8 cellular contexts compared by ENCODE assay signal in the genomic region with DNA sequence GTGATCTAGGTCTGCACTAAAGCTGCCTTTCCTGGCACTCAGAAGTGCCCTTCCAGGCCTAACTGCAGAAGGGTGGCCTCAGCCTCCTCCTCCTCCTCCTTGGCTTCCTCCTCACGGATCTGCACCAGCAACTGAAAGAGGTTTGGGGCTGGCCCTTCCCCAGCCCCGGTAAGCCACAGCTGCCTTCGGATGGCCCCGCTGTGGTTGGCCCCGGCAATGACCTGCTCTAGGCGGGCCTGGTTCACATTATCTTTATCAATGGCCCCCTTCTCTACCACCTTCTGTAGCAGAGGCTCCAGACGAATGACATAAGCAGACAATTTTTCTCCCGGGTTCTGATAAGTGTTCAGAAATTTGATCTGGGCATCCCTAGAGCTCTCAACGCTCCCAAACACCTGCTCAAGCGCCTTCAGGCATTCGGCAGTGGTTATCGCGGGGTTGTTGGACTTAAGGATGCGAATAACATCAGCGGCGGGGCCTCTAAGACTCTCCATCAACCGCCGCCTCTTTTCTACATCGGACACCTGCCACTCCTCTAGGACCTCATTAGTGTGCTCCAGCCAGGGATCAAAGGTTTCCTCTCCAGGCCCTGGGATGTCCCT. TPM values are rescaled to one million over a fixed set of nuclear protein-coding genes. Genes with fewer than 3 reads are reported as not detected.
DNase-seq lines count a peak whose midpoint lies in the region; ATAC-seq and TF ChIP-seq lines count a peak whose summit lies in the region.

No MANE protein-coding gene starts in this region.

- no peaks in the 10 kb centered on the region for H3K9me3 ChIP-seq in gastrocnemius medialis

- H3K27me3 ChIP-seq in ACC112 (ENCODE audit: insufficient read depth, low read length) (no peaks in the 10 kb centered on the region), gastrocnemius medialis (no peaks in the 10 kb centered on the region)

- intact Hi-C loops in left ventricle myocardium superior (cut with micrococcal nuclease) (no loop called here), gastrocnemius medialis (cut with DNase I; ENCODE audit: low total_unique reads) (loop anchor here (2.0 kb wide), 1 partner anchor 68 kb away; the partner anchor contains the start of gene DNAL1), left colon (cut with DNase I, micrococcal nuclease) (no loop called here)

- DNase-seq in GM13976 (ENCODE audit: low spot score) = peak; percentile 69
- DNase-seq in NCI-H345 (lab: John Stamatoyannopoulos, UW) = peak; percentile 48
- no peak for DNase-seq in left ventricle myocardium superior
- no peak for DNase-seq in gastrocnemius medialis
- DNase-seq in left colon = no peak
- no peak for DNase-seq in 8988T

- peak; percentile 78 for ATAC-seq in activated T-helper 17 cell treated with anti-CD3 and anti-CD28 coated beads, Interleukin-2, amount 50 U/mL, for 72 hours (replicated peaks)
- peak; percentile 9 for ATAC-seq in left ventricle myocardium superior
- ATAC-seq in gastrocnemius medialis = no peak
- no peak for ATAC-seq in left colon

- peaks cover 48% of the 10 kb centered on the region for H3K36me3 Mint-ChIP-seq in activated T-helper 17 cell treated with anti-CD3 and anti-CD28 coated beads, Interleukin-2, amount 50 U/mL, for 72 hours (ENCODE audit: low read depth)

- H3K27ac Mint-ChIP-seq in activated T-helper 17 cell treated with anti-CD3 and anti-CD28 coated beads, Interleukin-2, amount 50 U/mL, for 72 hours = peak overlapping the region; percentile 95

- peak overlapping the region; percentile 98 for H3K4me3 Mint-ChIP-seq in activated T-helper 17 cell treated with anti-CD3 and anti-CD28 coated beads, Interleukin-2, amount 50 U/mL, for 72 hours

- TF ChIP-seq CTCF in GM13976 (IDR thresholded peaks at IDR 0.05; ENCODE audit: borderline replicate concordance, control extremely low read depth, extremely low read depth, insufficient read depth, missing control alignments) = no peak
- TF ChIP-seq CTCF in gastrocnemius medialis (IDR thresholded peaks at IDR 0.05 in 4 of 5, conservative IDR thresholded peaks at IDR 0.05 in 1 of 5) = no peak

- no peak overlapping the region for H2AFZ ChIP-seq in ACC112 (ENCODE audit: low read length, unreplicated experiment)

- no peaks in the 10 kb centered on the region for H3K9me3 Mint-ChIP-seq in activated T-helper 17 cell treated with anti-CD3 and anti-CD28 coated beads, Interleukin-2, amount 50 U/mL, for 72 hours

- H3K4me1 Mint-ChIP-seq in activated T-helper 17 cell treated with anti-CD3 and anti-CD28 coated beads, Interleukin-2, amount 50 U/mL, for 72 hours = peaks cover 10% of the 10 kb centered on the region

- H3K79me2 ChIP-seq in ACC112 (ENCODE audit: control insufficient read depth, insufficient read depth, low read length, unreplicated experiment) = peaks cover 38% of the 10 kb centered on the region

- in situ Hi-C loops in GM13976 (cut with MboI; ENCODE audit: low sequenced_read_pairs, unreplicated experiment) (no loop called here), gastrocnemius medialis (cut with MboI; ENCODE audit: low sequenced_read_pairs in 4 of 4) (loop anchor here in 2 of 4 donors (10.0 kb wide), 2 partner anchors 58 to 68 kb away; partner anchors contain the start of gene DNAL1 (in 1 of the 2))

- H3K4me1 ChIP-seq in ACC112 (ENCODE audit: control insufficient read depth, insufficient read depth, low read length, unreplicated experiment) = peaks cover 7% of the 10 kb centered on the region
- peaks cover 16 to 21% of the 10 kb centered on the region in 2 donors for H3K4me1 ChIP-seq in gastrocnemius medialis

- H3K27ac ChIP-seq in ACC112 (ENCODE audit: low read depth, low read length) (no peak overlapping the region), gastrocnemius medialis (peak overlapping the region; percentile 2 to 81 (median 14))

- TF ChIP-seq POLR2A in gastrocnemius medialis (IDR thresholded peaks at IDR 0.05) = no peak

- H3K36me3 ChIP-seq in ACC112 (ENCODE audit: insufficient read depth, low read length) (no peaks in the 10 kb centered on the region), gastrocnemius medialis (peaks cover 0 to 7% of the 10 kb centered on the region in 2 donors)

- H3K27me3 Mint-ChIP-seq in activated T-helper 17 cell treated with anti-CD3 and anti-CD28 coated beads, Interleukin-2, amount 50 U/mL, for 72 hours = no peaks in the 10 kb centered on the region

- H3K4me3 ChIP-seq in ACC112 (ENCODE audit: low read depth, low read length) (peak overlapping the region; percentile 93), gastrocnemius medialis (peak overlapping the region; percentile 72 to 87 (median 80))

RNA-seq across cellular contexts. Expression of gene PNMA1, which starts 1.5 kb away (rescaled TPM):
- 10 to 100 TPM; 37.3 to 41.2 TPM for total RNA-seq in activated T-helper 17 cell treated with anti-CD3 and anti-CD28 coated beads, Interleukin-2, amount 50 U/mL, for 72 hours
- 13.9 TPM for total RNA-seq in left ventricle myocardium superior
- 10 to 100 TPM in 1 of 4 donors, 1 to 10 TPM in 3; 7.6 to 18.5 (median 8.8) TPM for total RNA-seq in gastrocnemius medialis
- total RNA-seq in left colon = 10 to 100 TPM; 15.3 to 47.1 TPM

Comparison
In these comparisons a context has a peak if more than half of its experiments do, and no peak if none do; other contexts are left out.
1. DNase-seq: peak in GM13976 (single experiment) and NCI-H345 (single experiment); none in left ventricle myocardium superior (single experiment), gastrocnemius medialis (0 of 2), left colon (0 of 2) and 8988T (single experiment).
2. ATAC-seq: peak in activated T-helper 17 cell treated with anti-CD3 and anti-CD28 coated beads, Interleukin-2, amount 50 U/mL, for 72 hours (single experiment) and left ventricle myocardium superior (single experiment); none in gastrocnemius medialis (0 of 2) and left colon (single experiment).